10 cellular contexts compared by ENCODE assay signal in genomic region chr11:111409915-111410314, GRCh38. TPM values are rescaled to one million over a fixed set of nuclear protein-coding genes. Genes with fewer than 3 reads are reported as not detected.
A peak's percentile ranks its signal among the peaks of the same experiment; 100 is the strongest.
DNase-seq lines count a peak whose midpoint lies in the region; ATAC-seq and TF ChIP-seq lines count a peak whose summit lies in the region.
"Had no signal": no experiment of that assay in that cellular context is flagged by ENCODE, and none has a peak within 500 bp of the region (broad histone marks: within the 10 kb centered on the region; RNA-seq: fewer than 3 reads in every experiment).

No MANE protein-coding gene starts in this region.

- peaks cover 14% of the 10 kb centered on the region for H3K9me3 Mint-ChIP-seq in activated T-helper 1 cell treated with anti-CD3 and anti-CD28 coated beads, Interleukin-12 subunit alpha, Interleukin-12 subunit beta, Interleukin-2, Interleukin-4 antibody, amounts not matched to agents 30 ng/mL and 10 ng/mL and 1 ng/mL, durations not matched to agents 14 hours and 24 hours and 36 hours

- no peak overlapping the region for H3K27ac Mint-ChIP-seq in activated T-helper 1 cell treated with anti-CD3 and anti-CD28 coated beads, Interleukin-12 subunit alpha, Interleukin-12 subunit beta, Interleukin-2, Interleukin-4 antibody, amounts not matched to agents 30 ng/mL and 10 ng/mL and 1 ng/mL, durations not matched to agents 14 hours and 24 hours and 36 hours

- TF ChIP-seq CTCF in GM13976 (IDR thresholded peaks at IDR 0.05; ENCODE audit: borderline replicate concordance, control extremely low read depth, extremely low read depth, insufficient read depth, missing control alignments): no peak

- H3K27me3 Mint-ChIP-seq in activated T-helper 1 cell treated with anti-CD3 and anti-CD28 coated beads, Interleukin-12 subunit alpha, Interleukin-12 subunit beta, Interleukin-2, Interleukin-4 antibody, amounts not matched to agents 30 ng/mL and 10 ng/mL and 1 ng/mL, durations not matched to agents 14 hours and 24 hours and 36 hours (ENCODE audit: insufficient read depth): no peaks in the 10 kb centered on the region

- in situ Hi-C loops in GM13976 (cut with MboI; ENCODE audit: low sequenced_read_pairs, unreplicated experiment): no loop called here

- H3K36me3 Mint-ChIP-seq in activated T-helper 1 cell treated with anti-CD3 and anti-CD28 coated beads, Interleukin-12 subunit alpha, Interleukin-12 subunit beta, Interleukin-2, Interleukin-4 antibody, amounts not matched to agents 30 ng/mL and 10 ng/mL and 1 ng/mL, durations not matched to agents 14 hours and 24 hours and 36 hours (ENCODE audit: low read depth): peaks cover 8% of the 10 kb centered on the region

- peak; percentile 45 for DNase-seq in GM13976 (ENCODE audit: low spot score)
- DNase-seq in OCI-M1 (lab: John Stamatoyannopoulos, UW): peak; percentile 60
- no peak for DNase-seq in NCI-H526 treated with DMSO at 0.1 percent for 48 hours (lab: John Stamatoyannopoulos, UW)
- DNase-seq in activated CD4-positive, alpha-beta T cell treated with anti-CD3 and anti-CD28 coated beads for 4 hours: no peak
- DNase-seq in NCI-H2029 (lab: John Stamatoyannopoulos, UW): no peak
- DNase-seq in activated T-helper 1 cell treated with anti-CD3 and anti-CD28 coated beads, Interleukin-12 subunit alpha, Interleukin-12 subunit beta, Interleukin-2, Interleukin-4 antibody, amounts not matched to agents 30 ng/mL and 10 ng/mL and 1 ng/mL, durations not matched to agents 14 hours and 24 hours and 36 hours (ENCODE audit: low spot score): no peak

- no peak overlapping the region for H3K4me3 Mint-ChIP-seq in activated T-helper 1 cell treated with anti-CD3 and anti-CD28 coated beads, Interleukin-12 subunit alpha, Interleukin-12 subunit beta, Interleukin-2, Interleukin-4 antibody, amounts not matched to agents 30 ng/mL and 10 ng/mL and 1 ng/mL, durations not matched to agents 14 hours and 24 hours and 36 hours

- peak; percentile 58 for ATAC-seq in GM21423 (IDR thresholded peaks at IDR 0.05; ENCODE audit: unreplicated experiment)
- ATAC-seq in HG03139 (IDR thresholded peaks at IDR 0.05; ENCODE audit: unreplicated experiment): peak; percentile 45

- H3K4me1 Mint-ChIP-seq in activated T-helper 1 cell treated with anti-CD3 and anti-CD28 coated beads, Interleukin-12 subunit alpha, Interleukin-12 subunit beta, Interleukin-2, Interleukin-4 antibody, amounts not matched to agents 30 ng/mL and 10 ng/mL and 1 ng/mL, durations not matched to agents 14 hours and 24 hours and 36 hours (ENCODE audit: low read depth): peaks cover 58% of the 10 kb centered on the region

- intact Hi-C loops in activated T-helper 1 cell treated with anti-CD3 and anti-CD28 coated beads, Interleukin-12 subunit alpha, Interleukin-12 subunit beta, Interleukin-2, Interleukin-4 antibody, amounts not matched to agents 30 ng/mL and 10 ng/mL and 1 ng/mL, durations not matched to agents 14 hours and 24 hours and 36 hours (cut with micrococcal nuclease): loop anchor here (10.0 kb wide), 1 partner anchor 955 kb away; no protein-coding TSS in a partner anchor

RNA-seq across cellular contexts. Expression of gene POU2AF1, which starts 30.8 kb away (rescaled TPM):
- 80.7 and 81.0 TPM in 2 replicates for total RNA-seq in activated T-helper 1 cell treated with anti-CD3 and anti-CD28 coated beads, Interleukin-12 subunit alpha, Interleukin-12 subunit beta, Interleukin-2, Interleukin-4 antibody, amounts not matched to agents 30 ng/mL and 10 ng/mL and 1 ng/mL, durations not matched to agents 14 hours and 24 hours and 36 hours
- total RNA-seq: lung microvascular endothelial cell, thoracic aorta had no signal

Comparison
In these comparisons a context has a peak if more than half of its experiments do, and no peak if none do; other contexts are left out.
1. DNase-seq: peak in GM13976 (single experiment) and OCI-M1 (single experiment); none in NCI-H526 treated with DMSO at 0.1 percent for 48 hours (single experiment), activated CD4-positive, alpha-beta T cell treated with anti-CD3 and anti-CD28 coated beads for 4 hours (0 of 2), NCI-H2029 (single experiment) and activated T-helper 1 cell treated with anti-CD3 and anti-CD28 coated beads, Interleukin-12 subunit alpha, Interleukin-12 subunit beta, Interleukin-2, Interleukin-4 antibody, amounts not matched to agents 30 ng/mL and 10 ng/mL and 1 ng/mL, durations not matched to agents 14 hours and 24 hours and 36 hours (single experiment).